ENCODE assay signal across 9 cellular contexts in genomic region chr1:44677201-44677520, GRCh38. TPM values are rescaled to one million over a fixed set of nuclear protein-coding genes. Genes with fewer than 3 reads are reported as not detected.
DNase-seq lines count a peak whose midpoint lies in the region; ATAC-seq and FAIRE-seq lines count a peak whose summit lies in the region.
"Had no signal": no experiment of that assay in that cellular context is flagged by ENCODE, and none has a peak within 500 bp of the region (broad histone marks: within the 10 kb centered on the region; RNA-seq: fewer than 3 reads in every experiment).

No MANE protein-coding gene starts in this region.

- ATAC-seq in T-cell (replicated peaks in 1 of 4) (no peak), sciatic nerve (no peak)

- no peaks in the 10 kb centered on the region for H3K27me3 Mint-ChIP-seq in T-cell

- H3K4me1 Mint-ChIP-seq in T-cell, result peaks cover 17 to 25% (median 19%) of the 10 kb centered on the region in 3 donors

- FAIRE-seq in GM18507 (lab: Jason Lieb, UNC), result peak; percentile 77

- DNase-seq in AG08395 (ENCODE audit: low spot score) (peak; percentile 57), GM18507 (ENCODE audit: extremely low spot score, insufficient read length, low read depth) (no peak), RPMI7951 (ENCODE audit: low read depth) (peak; percentile 75), glomerular visceral epithelial cell (ENCODE audit: extremely low spot score) (peak; percentile 38), T-cell (no peak), sciatic nerve (ENCODE audit: low spot score) (no peak)
- no peak for DNase-seq in stimulated activated CD4-positive, alpha-beta T cell treated with anti-CD3 and anti-CD28 coated beads, Interleukin-4, amount 100 ng/mL, for 4 hours
- DNase-seq in activated CD4-positive, alpha-beta T cell treated with anti-CD3 and anti-CD28 coated beads, Interleukin-2, amount 50 U/mL, for 48 hours, result no peak

- POLR2A ChIA-PET in T-cell (lab: Charles Lee), result no interaction called here

- H3K27ac Mint-ChIP-seq in T-cell, result no peak overlapping the region

- intact Hi-C loops in sciatic nerve (cut with DNase I), result no loop called here

- CTCF ChIA-PET in T-cell (lab: Charles Lee), result no interaction called here

- no peak overlapping the region for H3K4me3 Mint-ChIP-seq in T-cell

- H3K36me3 Mint-ChIP-seq in T-cell, result no peaks in the 10 kb centered on the region

- H3K9me3 Mint-ChIP-seq in T-cell, result no peaks in the 10 kb centered on the region

RNA-seq across cellular contexts. Expression of gene ARMH1, which starts 2.6 kb away (rescaled TPM):
- total RNA-seq in RPMI7951 (2014; rRNA removed; shearing (Covaris generic)), result 0.29 TPM in 1 of 2 replicates, not detected in the other
- total RNA-seq in T-cell (100 to 1,000 TPM in 1 of 5 donors, 10 to 100 TPM in 4; 49.5 to 102 (median 89.7) TPM), sciatic nerve (3.9 TPM)

RNA-seq across cellular contexts. Expression of gene TMEM53, which starts 2.9 kb away (rescaled TPM):
- 13.1 and 14.9 TPM in 2 replicates for total RNA-seq in RPMI7951 (2014; rRNA removed; shearing (Covaris generic))
- total RNA-seq in T-cell (1 to 10 TPM; 1.1 to 2.8 (median 2.2) TPM), sciatic nerve (12.5 TPM)

RNA-seq across cellular contexts. Expression of gene RNU5D-1, which starts 53.8 kb away (rescaled TPM):
- not detected in 2 replicates for total RNA-seq in RPMI7951 (2014; rRNA removed; shearing (Covaris generic))
- total RNA-seq in T-cell, result 10 to 100 TPM in 1 of 5 donors, not detected in 4; 21.4 TPM
- not detected for total RNA-seq in sciatic nerve
- total RNA-seq: urinary bladder had no signal

Comparison
In these comparisons a context has a peak if more than half of its experiments do, and no peak if none do; other contexts are left out.
1. DNase-seq: peak in AG08395 (single experiment), RPMI7951 (single experiment) and glomerular visceral epithelial cell (single experiment); none in GM18507 (single experiment), stimulated activated CD4-positive, alpha-beta T cell treated with anti-CD3 and anti-CD28 coated beads, Interleukin-4, amount 100 ng/mL, for 4 hours (0 of 2), T-cell (0 of 34), activated CD4-positive, alpha-beta T cell treated with anti-CD3 and anti-CD28 coated beads, Interleukin-2, amount 50 U/mL, for 48 hours (0 of 2) and sciatic nerve (single experiment).
2. RNA of gene ARMH1, which starts 2.6 kb away (total RNA-seq): 49.5 to 102 TPM in T-cell; 3.9 TPM in sciatic nerve (single experiment) and 0.29 TPM in RPMI7951; every median in the first group is over 10 times any median in the second.